In genomic region chr9:5510360-5510931, GRCh38 we compare ENCODE assay signal across 1 cellular context.
TF ChIP-seq lines count a peak whose summit lies in the region.

PDCD1LG2 (plus strand) TSS chr9:5510531; CDS start chr9:5522547, 12,016 bp downstream.

TF ChIP-seq in GM12878, 131 proteins besides CTCF, POLR2A, EP300 and RAD21 (continued from another document):
- TF ChIP-seq, protein P1, sequence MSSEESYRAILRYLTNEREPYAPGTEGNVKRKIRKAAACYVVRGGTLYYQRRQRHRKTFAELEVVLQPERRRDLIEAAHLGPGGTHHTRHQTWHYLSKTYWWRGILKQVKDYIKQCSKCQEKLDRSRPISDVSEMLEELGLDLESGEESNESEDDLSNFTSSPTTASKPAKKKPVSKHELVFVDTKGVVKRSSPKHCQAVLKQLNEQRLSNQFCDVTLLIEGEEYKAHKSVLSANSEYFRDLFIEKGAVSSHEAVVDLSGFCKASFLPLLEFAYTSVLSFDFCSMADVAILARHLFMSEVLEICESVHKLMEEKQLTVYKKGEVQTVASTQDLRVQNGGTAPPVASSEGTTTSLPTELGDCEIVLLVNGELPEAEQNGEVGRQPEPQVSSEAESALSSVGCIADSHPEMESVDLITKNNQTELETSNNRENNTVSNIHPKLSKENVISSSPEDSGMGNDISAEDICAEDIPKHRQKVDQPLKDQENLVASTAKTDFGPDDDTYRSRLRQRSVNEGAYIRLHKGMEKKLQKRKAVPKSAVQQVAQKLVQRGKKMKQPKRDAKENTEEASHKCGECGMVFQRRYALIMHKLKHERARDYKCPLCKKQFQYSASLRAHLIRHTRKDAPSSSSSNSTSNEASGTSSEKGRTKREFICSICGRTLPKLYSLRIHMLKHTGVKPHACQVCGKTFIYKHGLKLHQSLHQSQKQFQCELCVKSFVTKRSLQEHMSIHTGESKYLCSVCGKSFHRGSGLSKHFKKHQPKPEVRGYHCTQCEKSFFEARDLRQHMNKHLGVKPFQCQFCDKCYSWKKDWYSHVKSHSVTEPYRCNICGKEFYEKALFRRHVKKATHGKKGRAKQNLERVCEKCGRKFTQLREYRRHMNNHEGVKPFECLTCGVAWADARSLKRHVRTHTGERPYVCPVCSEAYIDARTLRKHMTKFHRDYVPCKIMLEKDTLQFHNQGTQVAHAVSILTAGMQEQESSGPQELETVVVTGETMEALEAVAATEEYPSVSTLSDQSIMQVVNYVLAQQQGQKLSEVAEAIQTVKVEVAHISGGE (CRISPR knock-in tag; IDR thresholded peaks at IDR 0.05), result no peak
- TF ChIP-seq, protein P2, sequence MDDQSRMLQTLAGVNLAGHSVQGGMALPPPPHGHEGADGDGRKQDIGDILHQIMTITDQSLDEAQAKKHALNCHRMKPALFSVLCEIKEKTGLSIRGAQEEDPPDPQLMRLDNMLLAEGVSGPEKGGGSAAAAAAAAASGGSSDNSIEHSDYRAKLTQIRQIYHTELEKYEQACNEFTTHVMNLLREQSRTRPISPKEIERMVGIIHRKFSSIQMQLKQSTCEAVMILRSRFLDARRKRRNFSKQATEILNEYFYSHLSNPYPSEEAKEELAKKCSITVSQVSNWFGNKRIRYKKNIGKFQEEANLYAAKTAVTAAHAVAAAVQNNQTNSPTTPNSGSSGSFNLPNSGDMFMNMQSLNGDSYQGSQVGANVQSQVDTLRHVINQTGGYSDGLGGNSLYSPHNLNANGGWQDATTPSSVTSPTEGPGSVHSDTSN (IDR thresholded peaks at IDR 0.05; ENCODE audit: insufficient replicate concordance, low read depth, low read length), result no peak
- TF ChIP-seq ESRRA (IDR thresholded peaks at IDR 0.05; ENCODE audit: low read length), result no peak
- TF ChIP-seq LARP7 (IDR thresholded peaks at IDR 0.05), result no peak
- TF ChIP-seq, protein P3, sequence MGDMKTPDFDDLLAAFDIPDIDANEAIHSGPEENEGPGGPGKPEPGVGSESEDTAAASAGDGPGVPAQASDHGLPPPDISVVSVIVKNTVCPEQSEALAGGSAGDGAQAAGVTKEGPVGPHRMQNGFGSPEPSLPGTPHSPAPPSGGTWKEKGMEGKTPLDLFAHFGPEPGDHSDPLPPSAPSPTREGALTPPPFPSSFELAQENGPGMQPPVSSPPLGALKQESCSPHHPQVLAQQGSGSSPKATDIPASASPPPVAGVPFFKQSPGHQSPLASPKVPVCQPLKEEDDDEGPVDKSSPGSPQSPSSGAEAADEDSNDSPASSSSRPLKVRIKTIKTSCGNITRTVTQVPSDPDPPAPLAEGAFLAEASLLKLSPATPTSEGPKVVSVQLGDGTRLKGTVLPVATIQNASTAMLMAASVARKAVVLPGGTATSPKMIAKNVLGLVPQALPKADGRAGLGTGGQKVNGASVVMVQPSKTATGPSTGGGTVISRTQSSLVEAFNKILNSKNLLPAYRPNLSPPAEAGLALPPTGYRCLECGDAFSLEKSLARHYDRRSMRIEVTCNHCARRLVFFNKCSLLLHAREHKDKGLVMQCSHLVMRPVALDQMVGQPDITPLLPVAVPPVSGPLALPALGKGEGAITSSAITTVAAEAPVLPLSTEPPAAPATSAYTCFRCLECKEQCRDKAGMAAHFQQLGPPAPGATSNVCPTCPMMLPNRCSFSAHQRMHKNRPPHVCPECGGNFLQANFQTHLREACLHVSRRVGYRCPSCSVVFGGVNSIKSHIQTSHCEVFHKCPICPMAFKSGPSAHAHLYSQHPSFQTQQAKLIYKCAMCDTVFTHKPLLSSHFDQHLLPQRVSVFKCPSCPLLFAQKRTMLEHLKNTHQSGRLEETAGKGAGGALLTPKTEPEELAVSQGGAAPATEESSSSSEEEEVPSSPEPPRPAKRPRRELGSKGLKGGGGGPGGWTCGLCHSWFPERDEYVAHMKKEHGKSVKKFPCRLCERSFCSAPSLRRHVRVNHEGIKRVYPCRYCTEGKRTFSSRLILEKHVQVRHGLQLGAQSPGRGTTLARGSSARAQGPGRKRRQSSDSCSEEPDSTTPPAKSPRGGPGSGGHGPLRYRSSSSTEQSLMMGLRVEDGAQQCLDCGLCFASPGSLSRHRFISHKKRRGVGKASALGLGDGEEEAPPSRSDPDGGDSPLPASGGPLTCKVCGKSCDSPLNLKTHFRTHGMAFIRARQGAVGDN (IDR thresholded peaks at IDR 0.05), result no peak
- TF ChIP-seq CREM (IDR thresholded peaks at IDR 0.05; ENCODE audit: low read depth), result peak; percentile 86
- TF ChIP-seq ZSCAN29 (IDR thresholded peaks at IDR 0.05), result no peak
- TF ChIP-seq NFIC (IDR thresholded peaks at IDR 0.05; ENCODE audit: low read depth, low read length), result peak; percentile 89
